21 cellular contexts compared by ENCODE assay signal in the genomic region with DNA sequence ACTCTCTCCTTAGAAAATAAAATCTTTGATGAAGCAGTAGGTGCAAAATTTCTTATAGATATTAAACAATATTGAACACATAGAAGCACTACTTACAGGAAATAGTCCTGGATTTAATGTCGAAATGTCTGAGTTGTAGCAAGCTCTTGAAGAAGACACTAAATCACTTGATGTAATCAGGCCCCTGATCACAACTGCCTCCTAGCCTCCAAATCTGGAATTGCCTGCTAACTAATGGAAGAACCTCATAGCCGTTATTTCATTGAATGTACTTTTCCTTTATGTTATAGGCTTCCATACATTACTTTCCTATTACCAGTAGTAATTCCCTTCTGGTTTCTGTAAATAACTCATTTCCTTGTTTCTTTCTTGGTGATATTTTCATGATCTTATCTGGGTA.
DNase-seq lines count a peak whose midpoint lies in the region; FAIRE-seq and TF ChIP-seq lines count a peak whose summit lies in the region.
"Had no signal": no experiment of that assay in that cellular context is flagged by ENCODE, and none has a peak within 500 bp of the region (broad histone marks: within the 10 kb centered on the region; RNA-seq: fewer than 3 reads in every experiment).

No MANE protein-coding gene starts in this region.

- no peak for TF ChIP-seq EP300 in H1 (IDR thresholded peaks at IDR 0.05; ENCODE audit: borderline replicate concordance in 1 of 2, low read depth in 2 of 2, low read length in 2 of 2)

- H3K9ac ChIP-seq in OCI-LY3 (ENCODE audit: low read length) (no peak overlapping the region), H1 (replicated peaks in 1 of 4; ENCODE audit: extremely low read depth in 1 of 4, low read depth in 3 of 4, low read length in 3 of 4) (no peak overlapping the region)

- no peaks in the 10 kb centered on the region for H3K79me1 ChIP-seq in H1 (ENCODE audit: low read depth, low read length)

- H2AFZ ChIP-seq in OCI-LY3 (ENCODE audit: low read depth, low read length) (no peak overlapping the region), H1 (ENCODE audit: low read length) (no peak overlapping the region)

- H3K18ac ChIP-seq in H1 (ENCODE audit: extremely low read depth, low read length) = no peak overlapping the region

- H4K8ac ChIP-seq in H1 (ENCODE audit: extremely low read depth, insufficient read depth, low read length) = no peak overlapping the region

- CTCF ChIA-PET in H1 (lab: Charles Lee; ENCODE audit: partially characterized antibody) = interaction anchor here (0.6 to 1.6 kb wide), 9 partner anchors 8 to 846 kb away, joined by 3 to 4 read pairs (median 3); no protein-coding TSS in a partner anchor
- CTCF ChIA-PET in CD4-positive, alpha-beta memory T cell (lab: Charles Lee; ENCODE audit: partially characterized antibody) = no interaction called here

- intact Hi-C loops in CD4-positive, alpha-beta memory T cell (cut with micrococcal nuclease) = no loop called here

- no peak overlapping the region for H3K4ac ChIP-seq in H1 (replicated peaks; ENCODE audit: insufficient read length, low read depth, low read length)

- no peak overlapping the region for H4K91ac ChIP-seq in H1 (replicated peaks; ENCODE audit: insufficient read length, low read length)

- no peak overlapping the region for H2BK5ac ChIP-seq in H1 (ENCODE audit: low read depth, low read length)

- H4K5ac ChIP-seq in H1 (ENCODE audit: insufficient read length, low read depth, low read length) = no peak overlapping the region

- no peaks in the 10 kb centered on the region for H3K4me1 Mint-ChIP-seq in progenitor cell of endocrine pancreas (ENCODE audit: low read depth)
- H3K4me1 Mint-ChIP-seq in CD4-positive, alpha-beta memory T cell = no peaks in the 10 kb centered on the region
- H3K4me1 Mint-ChIP-seq: activated B cell treated with CpG ODN at 0.5 μM for 24 hours; activated naive CD8-positive, alpha-beta T cell treated with anti-CD3 and anti-CD28 coated beads, Interleukin-2, amount 50 U/mL, for 24 hours; central memory CD8-positive, alpha-beta T cell; T-cell had no signal

- WGBS in H1 (ENCODE audit: extremely low coverage in 1 of 2, insufficient coverage in 1 of 2, insufficient read length in 1 of 2, insufficient replicate concordance in 2 of 2, low coverage in 1 of 2, low lambda C conversion rate in 2 of 2, missing lambda C conversion rate in 1 of 2), 2 experiments = 87% methylated on average over 2 of the region's 2 CpGs; no CpG with 5 or more reads in 1 of the 2 experiments

- peaks cover 3% of the 10 kb centered on the region for H3K9me3 Mint-ChIP-seq in progenitor cell of endocrine pancreas (ENCODE audit: low read depth)
- H3K9me3 Mint-ChIP-seq in CD4-positive, alpha-beta memory T cell = peaks cover 0 to 11% (median 5%) of the 10 kb centered on the region in 8 donors
- H3K9me3 Mint-ChIP-seq: activated B cell treated with CpG ODN at 0.5 μM for 24 hours had no signal

- no peaks in the 10 kb centered on the region for H3K79me2 ChIP-seq in OCI-LY3 (ENCODE audit: low read length)
- H3K79me2 ChIP-seq in H1 (ENCODE audit: control insufficient read depth in 1 of 2, insufficient read depth in 2 of 2, low read length in 2 of 2) = no peaks in the 10 kb centered on the region

- H4K20me1 ChIP-seq in OCI-LY3 (ENCODE audit: insufficient read depth, low read length) = no peaks in the 10 kb centered on the region
- no peaks in the 10 kb centered on the region for H4K20me1 ChIP-seq in H1 (replicated peaks in 1 of 2; ENCODE audit: control insufficient read depth in 1 of 2, insufficient read depth in 2 of 2, low read length in 2 of 2)

- no peak overlapping the region for H3K23ac ChIP-seq in H1 (ENCODE audit: insufficient read length)

- no peaks in the 10 kb centered on the region for H3K4me1 ChIP-seq in OCI-LY3 (ENCODE audit: low read length)
- no peaks in the 10 kb centered on the region for H3K4me1 ChIP-seq in H1 (replicated peaks in 1 of 4; ENCODE audit: control insufficient read depth in 3 of 4, insufficient read depth in 4 of 4, low read length in 3 of 4)
- no peaks in the 10 kb centered on the region for H3K4me1 ChIP-seq in CD4-positive, alpha-beta memory T cell (ENCODE audit: insufficient read depth, low read length)
- H3K4me1 ChIP-seq: left ventricle myocardium inferior, vagina had no signal

- H3K9me3 ChIP-seq in OCI-LY3 (ENCODE audit: insufficient read depth, low read length) (no peaks in the 10 kb centered on the region), H1 (ENCODE audit: insufficient read depth in 2 of 2, low read depth in 1 of 2, low read length in 1 of 2) (no peaks in the 10 kb centered on the region)
- H3K9me3 ChIP-seq in CD4-positive, alpha-beta memory T cell (ENCODE audit: control insufficient read depth in 1 of 2, low read length in 2 of 2) = no peaks in the 10 kb centered on the region
- H3K9me3 ChIP-seq: vagina had no signal

- no peak overlapping the region for H3K4me2 ChIP-seq in OCI-LY3 (ENCODE audit: low read length)
- no peak overlapping the region for H3K4me2 ChIP-seq in H1 (ENCODE audit: insufficient read depth in 1 of 2, low read depth in 2 of 2, low read length in 2 of 2)

- no peak overlapping the region for H2BK120ac ChIP-seq in H1 (replicated peaks; ENCODE audit: low read depth, low read length)

- H3K27me3 Mint-ChIP-seq in progenitor cell of endocrine pancreas = no peaks in the 10 kb centered on the region
- H3K27me3 Mint-ChIP-seq in CD4-positive, alpha-beta memory T cell = no peaks in the 10 kb centered on the region
- H3K27me3 Mint-ChIP-seq: activated B cell treated with CpG ODN at 0.5 μM for 24 hours; activated naive CD8-positive, alpha-beta T cell treated with anti-CD3 and anti-CD28 coated beads, Interleukin-2, amount 50 U/mL, for 24 hours; central memory CD8-positive, alpha-beta T cell; T-cell had no signal

- H3K4me3 ChIP-seq in OCI-LY3 (ENCODE audit: low read length) (no peak overlapping the region), H1 (ENCODE audit: extremely low read depth in 1 of 4, insufficient read depth in 2 of 4, low read depth in 3 of 4, low read length in 4 of 4) (no peak overlapping the region)
- no peak overlapping the region for H3K4me3 ChIP-seq in CD4-positive, alpha-beta memory T cell (ENCODE audit: low read length in 2 of 2)
- H3K4me3 ChIP-seq: left ventricle myocardium inferior, vagina had no signal

- FAIRE-seq in H1 (lab: Jason Lieb, UNC) = no peak

- POLR2A ChIA-PET in H1 (lab: Charles Lee; ENCODE audit: partially characterized antibody) = no interaction called here
- POLR2A ChIA-PET in CD4-positive, alpha-beta memory T cell (lab: Charles Lee; ENCODE audit: partially characterized antibody) = no interaction called here

- no peak overlapping the region for H2BK15ac ChIP-seq in H1 (ENCODE audit: low read length)

- no peak overlapping the region for H2AK5ac ChIP-seq in H1 (ENCODE audit: low read depth, low read length)

- H2BK20ac ChIP-seq in H1 (ENCODE audit: low read length) = no peak overlapping the region

- TF ChIP-seq CTCF in OCI-LY3 (IDR thresholded peaks at IDR 0.05; ENCODE audit: low read depth, low read length) = peak; percentile 30
- TF ChIP-seq CTCF in H1 (IDR thresholded peaks at IDR 0.05; ENCODE audit: control extremely low read depth in 1 of 3, insufficient read depth in 1 of 3, low read depth in 1 of 3, low read length in 3 of 3) = peak in 2 of 3 experiments; percentile 42 to 62; a peak in 2 of 4 replicates
- TF ChIP-seq CTCF in progenitor cell of endocrine pancreas (IDR thresholded peaks at IDR 0.05; ENCODE audit: unreplicated experiment) = peak; percentile 23

- H3K4me3 Mint-ChIP-seq in progenitor cell of endocrine pancreas (ENCODE audit: low read depth) = no peak overlapping the region
- H3K4me3 Mint-ChIP-seq in CD4-positive, alpha-beta memory T cell = no peak overlapping the region
- H3K4me3 Mint-ChIP-seq: activated B cell treated with CpG ODN at 0.5 μM for 24 hours; activated naive CD8-positive, alpha-beta T cell treated with anti-CD3 and anti-CD28 coated beads, Interleukin-2, amount 50 U/mL, for 24 hours; CD8-positive, alpha-beta T cell; central memory CD8-positive, alpha-beta T cell; T-cell had no signal

- H3K23me2 ChIP-seq in H1 (ENCODE audit: low read depth, low read length) = no peaks in the 10 kb centered on the region

- H3K36me3 ChIP-seq in OCI-LY3 (replicated peaks; ENCODE audit: low read depth, low read length) = no peaks in the 10 kb centered on the region
- H3K36me3 ChIP-seq in H1 (ENCODE audit: control insufficient read depth in 2 of 4, insufficient read depth in 4 of 4, low read length in 3 of 4) = no peaks in the 10 kb centered on the region
- H3K36me3 ChIP-seq in CD4-positive, alpha-beta memory T cell (ENCODE audit: insufficient read depth, low read length) = no peaks in the 10 kb centered on the region
- H3K36me3 ChIP-seq: left ventricle myocardium inferior, vagina had no signal

- no peak for TF ChIP-seq POLR2A in H1 (IDR thresholded peaks at IDR 0.05; ENCODE audit: control extremely low read depth in 1 of 2, low read depth in 2 of 2, low read length in 2 of 2)

- DNase-seq in NOMO-1 (lab: John Stamatoyannopoulos, UW; ENCODE audit: unreplicated experiment in 2 of 2) = peak; percentile 13 to 22
- no peak for DNase-seq in NOMO-1 treated with dmso at 0.1 percent for 144 hours (lab: John Stamatoyannopoulos, UW; ENCODE audit: unreplicated experiment)
- DNase-seq in H1 (ENCODE audit: low read depth in 1 of 2, low spot score in 2 of 2) = peak in 1 of 2 experiments; percentile 13
- no peak for DNase-seq in progenitor cell of endocrine pancreas (ENCODE audit: low spot score, unreplicated experiment)
- no peak for DNase-seq in CD4-positive, alpha-beta memory T cell
- DNase-seq in anterior cingulate cortex (lab: John Stamatoyannopoulos, UW) = no peak
- DNase-seq in HPDE6-E6E7 (ENCODE audit: extremely low spot score) = no peak
- DNase-seq: activated B cell treated with CpG ODN at 0.5 μM for 24 hours; activated CD8-positive, alpha-beta memory T cell treated with anti-CD3 and anti-CD28 coated beads for 24 hours; activated naive CD8-positive, alpha-beta T cell treated with anti-CD3 and anti-CD28 coated beads, Interleukin-2, amount 50 U/mL, for 24 hours; CD8-positive, alpha-beta T cell; foreskin fibroblast; left ventricle myocardium inferior; NCI-H1092 treated with DMSO at 0.1 percent for 48 hours; NCI-H2171; NCI-H774; occipital lobe; T-cell had no signal

- no peak overlapping the region for H2BK12ac ChIP-seq in H1 (ENCODE audit: low read depth, low read length)

- H3K36me3 Mint-ChIP-seq in progenitor cell of endocrine pancreas (ENCODE audit: insufficient read depth) = no peaks in the 10 kb centered on the region
- no peaks in the 10 kb centered on the region for H3K36me3 Mint-ChIP-seq in CD4-positive, alpha-beta memory T cell
- H3K36me3 Mint-ChIP-seq: CD8-positive, alpha-beta T cell; T-cell had no signal

- TF ChIP-seq RAD21 in H1 (IDR thresholded peaks at IDR 0.05 in 1 of 2, conservative IDR thresholded peaks at IDR 0.05 in 1 of 2; ENCODE audit: low read depth in 2 of 2, low read length in 2 of 2) = peak; percentile 59 to 72

- no peak overlapping the region for H3K56ac ChIP-seq in H1 (replicated peaks; ENCODE audit: insufficient read length, low read depth, low read length)

- no peak overlapping the region for H3K27ac Mint-ChIP-seq in progenitor cell of endocrine pancreas
- H3K27ac Mint-ChIP-seq in CD4-positive, alpha-beta memory T cell = no peak overlapping the region
- H3K27ac Mint-ChIP-seq: activated B cell treated with CpG ODN at 0.5 μM for 24 hours; activated naive CD8-positive, alpha-beta T cell treated with anti-CD3 and anti-CD28 coated beads, Interleukin-2, amount 50 U/mL, for 24 hours; CD8-positive, alpha-beta T cell; T-cell had no signal

- H3K27ac ChIP-seq in OCI-LY3 (ENCODE audit: low read length) (no peak overlapping the region), H1 (ENCODE audit: low read depth, low read length) (no peak overlapping the region)
- no peak overlapping the region for H3K27ac ChIP-seq in CD4-positive, alpha-beta memory T cell (ENCODE audit: low read depth, low read length)
- H3K27ac ChIP-seq: left ventricle myocardium inferior, vagina had no signal

- H3K27me3 ChIP-seq in OCI-LY3 (ENCODE audit: low read depth, low read length) = no peaks in the 10 kb centered on the region
- no peaks in the 10 kb centered on the region for H3K27me3 ChIP-seq in H1 (replicated peaks in 1 of 4; ENCODE audit: control insufficient read depth in 3 of 4, extremely low read depth in 1 of 4, insufficient read depth in 3 of 4, low read length in 3 of 4)
- H3K27me3 ChIP-seq in CD4-positive, alpha-beta memory T cell (ENCODE audit: insufficient read depth, low read length) = no peaks in the 10 kb centered on the region
- H3K27me3 ChIP-seq: vagina had no signal

- H3K14ac ChIP-seq in H1 (ENCODE audit: insufficient read length) = no peak overlapping the region

Comparison
In these comparisons a context has a peak if more than half of its experiments do, and no peak if none do; other contexts are left out.
1. DNase-seq: peak in NOMO-1 (2 of 2); none in NOMO-1 treated with dmso at 0.1 percent for 144 hours (single experiment), progenitor cell of endocrine pancreas (single experiment), CD4-positive, alpha-beta memory T cell (0 of 5), anterior cingulate cortex (0 of 58) and HPDE6-E6E7 (single experiment).
2. Peak in every context shown above with its lines, with median percentiles within 50 percentile points of each other: CTCF ChIP-seq.